In genomic region chr2:117631141-117631540, GRCh38 we compare ENCODE assay signal across 13 cellular contexts.
DNase-seq lines count a peak whose midpoint lies in the region; ATAC-seq and TF ChIP-seq lines count a peak whose summit lies in the region.
"Had no signal": no experiment of that assay in that cellular context is flagged by ENCODE, and none has a peak within 500 bp of the region (broad histone marks: within the 10 kb centered on the region; RNA-seq: fewer than 3 reads in every experiment).

No MANE protein-coding gene starts in this region.

- no peak for TF ChIP-seq CTCF in BE2C (IDR thresholded peaks at IDR 0.05; ENCODE audit: low read depth, low read length)
- TF ChIP-seq CTCF in neural progenitor cell (IDR thresholded peaks at IDR 0.05), result no peak

- ATAC-seq in SK-N-SH treated with all-trans-retinoic acid at 6 μM for 48 hours (peak; percentile 47; the same call in 1 of the 3 replicates), HG02759 (IDR thresholded peaks at IDR 0.05; ENCODE audit: unreplicated experiment) (no peak)

- no peaks in the 10 kb centered on the region for H3F3A ChIP-seq in neural progenitor cell (ENCODE audit: low read depth)

- H3K4me3 ChIP-seq in BE2C (ENCODE audit: low read depth, low read length), result no peak overlapping the region; the same call in 1 of the 2 replicates
- H3K4me3 ChIP-seq in neural progenitor cell, result no peak overlapping the region
- no peak overlapping the region for H3K4me3 ChIP-seq in MG63
- H3K4me3 ChIP-seq: GM23248, HAP-1 had no signal

- DNase-seq in BE2C, result peak; percentile 67
- DNase-seq in NCI-H82 treated with DMSO at 0.1 percent for 48 hours (lab: John Stamatoyannopoulos, UW; ENCODE audit: unreplicated experiment), result peak; percentile 21
- no peak for DNase-seq in neural progenitor cell (ENCODE audit: low spot score)
- no peak for DNase-seq in SKM-1 treated with dmso at 0.1 percent for 144 hours (lab: John Stamatoyannopoulos, UW; ENCODE audit: unreplicated experiment)
- no peak for DNase-seq in MG63
- DNase-seq: ACHN; Caco-2; CD4-positive, alpha-beta T cell; GM23248 had no signal

- H3K4me1 ChIP-seq in BE2C (peaks cover 5% of the 10 kb centered on the region; the same call in 1 of the 2 replicates), neural progenitor cell (no peaks in the 10 kb centered on the region)
- H3K4me1 ChIP-seq: Caco-2, HAP-1 had no signal

- H3K9me3 Mint-ChIP-seq in neural progenitor cell, result peaks cover 7% of the 10 kb centered on the region
- H3K9me3 Mint-ChIP-seq: CD4-positive, alpha-beta T cell had no signal

- peaks cover 17% of the 10 kb centered on the region for H3K4me1 Mint-ChIP-seq in neural progenitor cell

- peak overlapping the region; percentile 7 for H3K27ac Mint-ChIP-seq in neural progenitor cell
- H3K27ac Mint-ChIP-seq: CD4-positive, alpha-beta T cell had no signal

- H3K4me2 ChIP-seq in neural progenitor cell, result no peak overlapping the region

- no peaks in the 10 kb centered on the region for H3K9me3 ChIP-seq in BE2C
- no peaks in the 10 kb centered on the region for H3K9me3 ChIP-seq in neural progenitor cell (ENCODE audit: low read depth)
- H3K9me3 ChIP-seq in MG63, result no peaks in the 10 kb centered on the region
- H3K9me3 ChIP-seq: Caco-2, HAP-1 had no signal

- no peak overlapping the region for H3K4me3 Mint-ChIP-seq in neural progenitor cell
- H3K4me3 Mint-ChIP-seq: CD4-positive, alpha-beta T cell had no signal

- H3K27ac ChIP-seq in neural progenitor cell, result no peak overlapping the region
- H3K27ac ChIP-seq: C4-2B, GM23248 had no signal

- no peaks in the 10 kb centered on the region for H3K36me3 ChIP-seq in BE2C
- H3K36me3 ChIP-seq in neural progenitor cell, result no peaks in the 10 kb centered on the region
- H3K36me3 ChIP-seq in MG63, result no peaks in the 10 kb centered on the region
- H3K36me3 ChIP-seq: HAP-1 had no signal

- no peak overlapping the region for H3K9ac ChIP-seq in neural progenitor cell
- H3K9ac ChIP-seq: GM23248 had no signal

- no peaks in the 10 kb centered on the region for H3K36me3 Mint-ChIP-seq in neural progenitor cell

- H2AFZ ChIP-seq in neural progenitor cell (replicated peaks), result no peak overlapping the region
- H2AFZ ChIP-seq: GM23248 had no signal

- no peaks in the 10 kb centered on the region for H3K27me3 Mint-ChIP-seq in neural progenitor cell (ENCODE audit: insufficient read depth, low read depth)
- H3K27me3 Mint-ChIP-seq: CD4-positive, alpha-beta T cell had no signal

- no peaks in the 10 kb centered on the region for H3K79me2 ChIP-seq in neural progenitor cell (ENCODE audit: low read depth)

- no peaks in the 10 kb centered on the region for H3K27me3 ChIP-seq in BE2C
- H3K27me3 ChIP-seq in neural progenitor cell, result no peaks in the 10 kb centered on the region
- no peaks in the 10 kb centered on the region; the same call in none of the 2 replicates for H3K27me3 ChIP-seq in MG63

- H4K20me1 ChIP-seq in neural progenitor cell (ENCODE audit: low read depth), result no peaks in the 10 kb centered on the region

TF ChIP-seq in SK-N-SH treated with all-trans-retinoic acid at 6 μM for 48 hours, 23 proteins besides CTCF, POLR2A, EP300 and RAD21 (continues in another document):
- TF ChIP-seq ISL1 (CRISPR knock-in tag; IDR thresholded peaks at IDR 0.05) (peak; percentile 96), TCF4 (CRISPR knock-in tag; IDR thresholded peaks at IDR 0.05; ENCODE audit: borderline replicate concordance) (peak; percentile 94), ZNF8 (CRISPR knock-in tag; IDR thresholded peaks at IDR 0.05) (peak; percentile 56), TOX (CRISPR knock-in tag; IDR thresholded peaks at IDR 0.05; ENCODE audit: borderline replicate concordance) (no peak), CSDC2 (CRISPR knock-in tag; IDR thresholded peaks at IDR 0.05) (no peak), ZFP30 (CRISPR knock-in tag; IDR thresholded peaks at IDR 0.05) (no peak), ESRRG (CRISPR knock-in tag; IDR thresholded peaks at IDR 0.05) (peak; percentile 96), ZFP3 (CRISPR knock-in tag; IDR thresholded peaks at IDR 0.05) (no peak), ZNF70 (CRISPR knock-in tag; IDR thresholded peaks at IDR 0.05) (peak; percentile 8; the same call in 1 of the 2 replicates), ZC3H10 (CRISPR knock-in tag; IDR thresholded peaks at IDR 0.05) (no peak), OSR1 (CRISPR knock-in tag; IDR thresholded peaks at IDR 0.05) (no peak), ARNTL (CRISPR knock-in tag; IDR thresholded peaks at IDR 0.05; ENCODE audit: borderline replicate concordance, low read depth) (no peak), RARB (CRISPR knock-in tag; IDR thresholded peaks at IDR 0.05) (no peak), GLIS3 (CRISPR knock-in tag; IDR thresholded peaks at IDR 0.05) (peak; percentile 92; the same call in 1 of the 2 replicates), SNAI2 (CRISPR knock-in tag; IDR thresholded peaks at IDR 0.05) (peak; percentile 56; the same call in 1 of the 2 replicates), BACH2 (CRISPR knock-in tag; IDR thresholded peaks at IDR 0.05; ENCODE audit: borderline replicate concordance) (no peak), CSRNP3 (CRISPR knock-in tag; IDR thresholded peaks at IDR 0.05) (peak; percentile 89; the same call in 1 of the 2 replicates), ZNF565 (CRISPR knock-in tag; conservative IDR thresholded peaks at IDR 0.05; ENCODE audit: low read depth) (peak; percentile 49; the same call in 1 of the 2 replicates)
- TF ChIP-seq, protein P1, sequence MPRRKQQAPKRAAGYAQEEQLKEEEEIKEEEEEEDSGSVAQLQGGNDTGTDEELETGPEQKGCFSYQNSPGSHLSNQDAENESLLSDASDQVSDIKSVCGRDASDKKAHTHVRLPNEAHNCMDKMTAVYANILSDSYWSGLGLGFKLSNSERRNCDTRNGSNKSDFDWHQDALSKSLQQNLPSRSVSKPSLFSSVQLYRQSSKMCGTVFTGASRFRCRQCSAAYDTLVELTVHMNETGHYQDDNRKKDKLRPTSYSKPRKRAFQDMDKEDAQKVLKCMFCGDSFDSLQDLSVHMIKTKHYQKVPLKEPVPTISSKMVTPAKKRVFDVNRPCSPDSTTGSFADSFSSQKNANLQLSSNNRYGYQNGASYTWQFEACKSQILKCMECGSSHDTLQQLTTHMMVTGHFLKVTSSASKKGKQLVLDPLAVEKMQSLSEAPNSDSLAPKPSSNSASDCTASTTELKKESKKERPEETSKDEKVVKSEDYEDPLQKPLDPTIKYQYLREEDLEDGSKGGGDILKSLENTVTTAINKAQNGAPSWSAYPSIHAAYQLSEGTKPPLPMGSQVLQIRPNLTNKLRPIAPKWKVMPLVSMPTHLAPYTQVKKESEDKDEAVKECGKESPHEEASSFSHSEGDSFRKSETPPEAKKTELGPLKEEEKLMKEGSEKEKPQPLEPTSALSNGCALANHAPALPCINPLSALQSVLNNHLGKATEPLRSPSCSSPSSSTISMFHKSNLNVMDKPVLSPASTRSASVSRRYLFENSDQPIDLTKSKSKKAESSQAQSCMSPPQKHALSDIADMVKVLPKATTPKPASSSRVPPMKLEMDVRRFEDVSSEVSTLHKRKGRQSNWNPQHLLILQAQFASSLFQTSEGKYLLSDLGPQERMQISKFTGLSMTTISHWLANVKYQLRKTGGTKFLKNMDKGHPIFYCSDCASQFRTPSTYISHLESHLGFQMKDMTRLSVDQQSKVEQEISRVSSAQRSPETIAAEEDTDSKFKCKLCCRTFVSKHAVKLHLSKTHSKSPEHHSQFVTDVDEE (CRISPR knock-in tag; IDR thresholded peaks at IDR 0.05), result peak; percentile 95
- TF ChIP-seq, protein P2, sequence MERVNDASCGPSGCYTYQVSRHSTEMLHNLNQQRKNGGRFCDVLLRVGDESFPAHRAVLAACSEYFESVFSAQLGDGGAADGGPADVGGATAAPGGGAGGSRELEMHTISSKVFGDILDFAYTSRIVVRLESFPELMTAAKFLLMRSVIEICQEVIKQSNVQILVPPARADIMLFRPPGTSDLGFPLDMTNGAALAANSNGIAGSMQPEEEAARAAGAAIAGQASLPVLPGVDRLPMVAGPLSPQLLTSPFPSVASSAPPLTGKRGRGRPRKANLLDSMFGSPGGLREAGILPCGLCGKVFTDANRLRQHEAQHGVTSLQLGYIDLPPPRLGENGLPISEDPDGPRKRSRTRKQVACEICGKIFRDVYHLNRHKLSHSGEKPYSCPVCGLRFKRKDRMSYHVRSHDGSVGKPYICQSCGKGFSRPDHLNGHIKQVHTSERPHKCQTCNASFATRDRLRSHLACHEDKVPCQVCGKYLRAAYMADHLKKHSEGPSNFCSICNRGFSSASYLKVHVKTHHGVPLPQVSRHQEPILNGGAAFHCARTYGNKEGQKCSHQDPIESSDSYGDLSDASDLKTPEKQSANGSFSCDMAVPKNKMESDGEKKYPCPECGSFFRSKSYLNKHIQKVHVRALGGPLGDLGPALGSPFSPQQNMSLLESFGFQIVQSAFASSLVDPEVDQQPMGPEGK (CRISPR knock-in tag; IDR thresholded peaks at IDR 0.05; ENCODE audit: borderline replicate concordance), result peak; percentile 39; the same call in 1 of the 2 replicates
- TF ChIP-seq, protein P3, sequence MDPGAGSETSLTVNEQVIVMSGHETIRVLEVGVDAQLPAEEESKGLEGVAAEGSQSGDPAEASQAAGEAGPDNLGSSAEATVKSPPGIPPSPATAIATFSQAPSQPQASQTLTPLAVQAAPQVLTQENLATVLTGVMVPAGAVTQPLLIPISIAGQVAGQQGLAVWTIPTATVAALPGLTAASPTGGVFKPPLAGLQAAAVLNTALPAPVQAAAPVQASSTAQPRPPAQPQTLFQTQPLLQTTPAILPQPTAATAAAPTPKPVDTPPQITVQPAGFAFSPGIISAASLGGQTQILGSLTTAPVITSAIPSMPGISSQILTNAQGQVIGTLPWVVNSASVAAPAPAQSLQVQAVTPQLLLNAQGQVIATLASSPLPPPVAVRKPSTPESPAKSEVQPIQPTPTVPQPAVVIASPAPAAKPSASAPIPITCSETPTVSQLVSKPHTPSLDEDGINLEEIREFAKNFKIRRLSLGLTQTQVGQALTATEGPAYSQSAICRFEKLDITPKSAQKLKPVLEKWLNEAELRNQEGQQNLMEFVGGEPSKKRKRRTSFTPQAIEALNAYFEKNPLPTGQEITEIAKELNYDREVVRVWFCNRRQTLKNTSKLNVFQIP (CRISPR knock-in tag; IDR thresholded peaks at IDR 0.05; ENCODE audit: borderline replicate concordance, low read depth), result no peak; the same call in 1 of the 2 replicates

Comparison
In these comparisons a context has a peak if more than half of its experiments do, and no peak if none do; other contexts are left out.
1. DNase-seq: peak in BE2C (single experiment) and NCI-H82 treated with DMSO at 0.1 percent for 48 hours (single experiment); none in neural progenitor cell (single experiment), SKM-1 treated with dmso at 0.1 percent for 144 hours (single experiment) and MG63 (single experiment).